11 cellular contexts compared by ENCODE assay signal in genomic region chr18:31417850-31418249, GRCh38. TPM values are rescaled to one million over a fixed set of nuclear protein-coding genes. Genes with fewer than 3 reads are reported as not detected.
"Had no signal": no experiment of that assay in that cellular context is flagged by ENCODE, and none has a peak within 500 bp of the region (broad histone marks: within the 10 kb centered on the region; RNA-seq: fewer than 3 reads in every experiment).

No MANE protein-coding gene starts in this region.

- FAIRE-seq: H1, H54 had no signal

- H3K4me3 ChIP-seq: GM23338 had no signal

- H3K27ac ChIP-seq: HL-60, KMS-11 had no signal

- ATAC-seq: GM23338 had no signal

- H3K9me3 Mint-ChIP-seq: GM23338, H9 had no signal

- DNase-seq: H9, HCEC 1CT, HFFc6, IMR-90, KBM-7 had no signal

- H3K27ac Mint-ChIP-seq: GM23338, H9, HFFc6 had no signal

- H3K4me3 Mint-ChIP-seq: GM23338, H9, HFFc6 had no signal

- H3K4me1 Mint-ChIP-seq: GM23338, H9 had no signal

RNA-seq across cellular contexts. Expression of gene DSG3, which starts 29.7 kb away (rescaled TPM):
- total RNA-seq: HFFc6, HT1080, IMR-90 had no signal
- polyA plus RNA-seq: IMR-90 had no signal

RNA-seq across cellular contexts. Expression of gene DSG4, which starts 41.3 kb away (rescaled TPM):
- total RNA-seq: GM23338, H1, H9, HFFc6, HT1080, IMR-90 had no signal
- polyA plus RNA-seq: GM23338, H1, IMR-90 had no signal
